Comparison of ENCODE assay signal across 8 cellular contexts in the genomic region with DNA sequence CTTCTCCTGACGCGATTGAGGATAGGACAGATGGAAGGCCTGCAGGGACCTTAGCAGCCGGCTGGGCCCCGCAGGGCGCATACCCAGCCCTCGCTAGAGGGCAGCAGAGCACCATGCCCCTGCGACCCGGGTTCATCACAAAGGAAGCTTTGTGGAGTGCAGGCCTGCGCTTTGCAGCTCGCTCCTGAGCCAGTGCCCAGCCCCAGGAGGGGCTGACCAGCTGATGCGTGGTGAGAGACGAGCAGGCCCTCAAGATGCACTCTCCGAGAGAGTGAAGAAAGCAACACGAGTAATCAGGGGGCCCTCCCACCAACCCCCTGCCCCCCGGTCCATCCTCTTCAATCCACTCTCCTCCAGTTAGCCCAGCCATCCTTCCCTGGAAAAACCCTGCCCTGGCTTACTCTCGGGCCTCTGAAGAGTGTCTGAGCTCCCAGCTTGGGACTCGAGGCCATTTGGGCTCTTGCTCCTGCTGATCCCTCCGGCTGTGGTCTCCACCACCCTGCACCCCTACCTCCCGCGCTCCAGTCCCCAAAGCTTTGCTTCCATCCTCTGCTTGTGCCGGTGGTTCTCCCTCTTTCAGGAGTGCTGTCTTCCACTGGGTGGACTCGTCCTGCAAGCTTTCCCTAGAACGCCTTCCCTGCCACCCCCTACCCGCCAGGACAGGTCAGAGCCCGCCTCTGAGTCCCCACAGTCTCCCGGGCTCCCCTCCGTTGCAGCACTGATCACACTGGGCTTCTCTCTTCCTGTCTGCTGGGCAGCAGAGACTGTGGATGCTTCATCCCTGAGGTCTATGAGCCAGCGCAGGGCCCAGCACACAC. TPM values are rescaled to one million over a fixed set of nuclear protein-coding genes. Genes with fewer than 3 reads are reported as not detected.
DNase-seq lines count a peak whose midpoint lies in the region; ATAC-seq and TF ChIP-seq lines count a peak whose summit lies in the region.

No MANE protein-coding gene starts in this region.

- no peak overlapping the region for H3K4me3 Mint-ChIP-seq in activated CD4-positive, alpha-beta T cell treated with anti-CD3 and anti-CD28 coated beads, Interleukin-2, amount 10 ng/mL, durations not matched to agents 7 days and 5 days
- H3K4me3 Mint-ChIP-seq in effector memory CD8-positive, alpha-beta T cell: no peak overlapping the region

- peaks cover 0 to 1% of the 10 kb centered on the region in 2 donors for H3K4me1 ChIP-seq in lung (ENCODE audit: control insufficient read depth in 2 of 2, insufficient read depth in 2 of 2, low read length in 2 of 2)

- peaks cover 21% of the 10 kb centered on the region for H3K27me3 Mint-ChIP-seq in activated CD4-positive, alpha-beta T cell treated with anti-CD3 and anti-CD28 coated beads, Interleukin-2, amount 10 ng/mL, durations not matched to agents 7 days and 5 days
- peaks cover 23 to 25% of the 10 kb centered on the region in 2 donors for H3K27me3 Mint-ChIP-seq in effector memory CD8-positive, alpha-beta T cell

- H3K4me3 ChIP-seq in lung: no peak overlapping the region

- POLR2A ChIA-PET in HEK293T (lab: Yijun Ruan, JAX): no interaction called here
- POLR2A ChIA-PET in activated CD4-positive, alpha-beta T cell treated with anti-CD3 and anti-CD28 coated beads, Interleukin-2, amount 10 ng/mL, durations not matched to agents 7 days and 5 days (lab: Charles Lee): no interaction called here

- TF ChIP-seq CTCF in lung (IDR thresholded peaks at IDR 0.05; ENCODE audit: control extremely low read depth, extremely low read depth): peak; percentile 58

- H3K36me3 ChIP-seq in lung (ENCODE audit: control insufficient read depth in 2 of 2, insufficient read depth in 2 of 2, low read length in 2 of 2): no peaks in the 10 kb centered on the region

- 44 to 47% methylated on average over 28 of the region's 28 CpGs for WGBS in lung, 2 donors

- H3K36me3 Mint-ChIP-seq in activated CD4-positive, alpha-beta T cell treated with anti-CD3 and anti-CD28 coated beads, Interleukin-2, amount 10 ng/mL, durations not matched to agents 7 days and 5 days (ENCODE audit: low read depth): no peaks in the 10 kb centered on the region
- H3K36me3 Mint-ChIP-seq in effector memory CD8-positive, alpha-beta T cell (ENCODE audit: insufficient read depth): peaks cover 3% of the 10 kb centered on the region

- H3K9me3 Mint-ChIP-seq in activated CD4-positive, alpha-beta T cell treated with anti-CD3 and anti-CD28 coated beads, Interleukin-2, amount 10 ng/mL, durations not matched to agents 7 days and 5 days: no peaks in the 10 kb centered on the region
- no peaks in the 10 kb centered on the region for H3K9me3 Mint-ChIP-seq in effector memory CD8-positive, alpha-beta T cell

- H3K27ac ChIP-seq in lung (ENCODE audit: low read depth in 1 of 2, low read length in 1 of 2): no peak overlapping the region

- peak; percentile 46 for ATAC-seq in effector memory CD8-positive, alpha-beta T cell (replicated peaks)
- ATAC-seq in lung (ENCODE audit: insufficient read depth, low FRiP score): peak; percentile 97

- DNase-seq in DMS114 treated with DMSO at 0.1 percent for 48 hours (lab: John Stamatoyannopoulos, UW; ENCODE audit: unreplicated experiment) (peak; percentile 23), HEK293T (ENCODE audit: extremely low spot score) (peak; percentile 87), NCI-H345 (lab: John Stamatoyannopoulos, UW) (peak; percentile 64), lung (ENCODE audit: low spot score) (peak; percentile 76), GF-D8 (lab: John Stamatoyannopoulos, UW) (no peak)
- peak; percentile 60 for DNase-seq in activated CD4-positive, alpha-beta T cell treated with anti-CD3 and anti-CD28 coated beads, Interleukin-2, amount 10 ng/mL, durations not matched to agents 7 days and 5 days
- DNase-seq in effector memory CD8-positive, alpha-beta T cell: peak; percentile 28 to 34 (median 31)
- DNase-seq in stimulated activated CD8-positive, alpha-beta memory T cell treated with anti-CD3 and anti-CD28 coated beads, Interleukin-12 subunit alpha, Interleukin-12 subunit beta, amount 100 ng/mL, for 1 hour (ENCODE audit: low read depth): peak; percentile 20

- CTCF ChIA-PET in HEK293T (lab: Yijun Ruan, JAX): interaction anchor here (0.5 to 3.7 kb wide), 26 partner anchors 8 to 637 kb away, joined by 3 to 37 read pairs (median 4); a partner anchor contains a TSS
- CTCF ChIA-PET in activated CD4-positive, alpha-beta T cell treated with anti-CD3 and anti-CD28 coated beads, Interleukin-2, amount 10 ng/mL, durations not matched to agents 7 days and 5 days (lab: Charles Lee): interaction anchor here (0.6 to 3.4 kb wide), 9 partner anchors 9 to 398 kb away, joined by 3 to 18 read pairs (median 4); a partner anchor contains a TSS

- H3K4me1 Mint-ChIP-seq in activated CD4-positive, alpha-beta T cell treated with anti-CD3 and anti-CD28 coated beads, Interleukin-2, amount 10 ng/mL, durations not matched to agents 7 days and 5 days: no peaks in the 10 kb centered on the region
- H3K4me1 Mint-ChIP-seq in effector memory CD8-positive, alpha-beta T cell (ENCODE audit: low read depth in 2 of 2): no peaks in the 10 kb centered on the region

- H3K27me3 ChIP-seq in lung (ENCODE audit: control insufficient read depth, insufficient read depth): no peaks in the 10 kb centered on the region

- no peaks in the 10 kb centered on the region for H3K9me3 ChIP-seq in lung (ENCODE audit: control insufficient read depth in 2 of 2, insufficient read depth in 1 of 2, low read length in 1 of 2)

- H3K27ac Mint-ChIP-seq in activated CD4-positive, alpha-beta T cell treated with anti-CD3 and anti-CD28 coated beads, Interleukin-2, amount 10 ng/mL, durations not matched to agents 7 days and 5 days: no peak overlapping the region
- H3K27ac Mint-ChIP-seq in effector memory CD8-positive, alpha-beta T cell: no peak overlapping the region

TF ChIP-seq in HEK293T, 16 proteins besides CTCF, POLR2A, EP300 and RAD21:
- no peak for TF ChIP-seq FOXA1 (IDR thresholded peaks at IDR 0.05)
- TF ChIP-seq L3MBTL2 (conservative IDR thresholded peaks at IDR 0.05): no peak
- no peak for TF ChIP-seq ELF4 (IDR thresholded peaks at IDR 0.05)
- TF ChIP-seq LEF1 (IDR thresholded peaks at IDR 0.05; ENCODE audit: borderline replicate concordance): no peak
- no peak for TF ChIP-seq BHLHE40 (IDR thresholded peaks at IDR 0.05; ENCODE audit: borderline replicate concordance)
- TF ChIP-seq, protein P1, sequence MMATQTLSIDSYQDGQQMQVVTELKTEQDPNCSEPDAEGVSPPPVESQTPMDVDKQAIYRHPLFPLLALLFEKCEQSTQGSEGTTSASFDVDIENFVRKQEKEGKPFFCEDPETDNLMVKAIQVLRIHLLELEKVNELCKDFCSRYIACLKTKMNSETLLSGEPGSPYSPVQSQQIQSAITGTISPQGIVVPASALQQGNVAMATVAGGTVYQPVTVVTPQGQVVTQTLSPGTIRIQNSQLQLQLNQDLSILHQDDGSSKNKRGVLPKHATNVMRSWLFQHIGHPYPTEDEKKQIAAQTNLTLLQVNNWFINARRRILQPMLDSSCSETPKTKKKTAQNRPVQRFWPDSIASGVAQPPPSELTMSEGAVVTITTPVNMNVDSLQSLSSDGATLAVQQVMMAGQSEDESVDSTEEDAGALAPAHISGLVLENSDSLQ (IDR thresholded peaks at IDR 0.05): no peak
- TF ChIP-seq CTBP1 (IDR thresholded peaks at IDR 0.05; ENCODE audit: borderline replicate concordance): no peak
- TF ChIP-seq NFRKB (IDR thresholded peaks at IDR 0.05): no peak
- TF ChIP-seq FOXM1 (IDR thresholded peaks at IDR 0.05; ENCODE audit: borderline replicate concordance): no peak
- no peak for TF ChIP-seq TARDBP (IDR thresholded peaks at IDR 0.05)
- no peak for TF ChIP-seq FOXK2 (IDR thresholded peaks at IDR 0.05)
- TF ChIP-seq SUZ12 (IDR thresholded peaks at IDR 0.05): no peak
- no peak for TF ChIP-seq HDGF (IDR thresholded peaks at IDR 0.05; ENCODE audit: borderline replicate concordance)
- no peak for TF ChIP-seq ZNF384 (IDR thresholded peaks at IDR 0.05)
- TF ChIP-seq ARNT (IDR thresholded peaks at IDR 0.05): no peak
- TF ChIP-seq SP1 (IDR thresholded peaks at IDR 0.05): no peak

RNA-seq across cellular contexts. Expression of a gene that starts 9.1 kb away (rescaled TPM):
- total RNA-seq in activated CD4-positive, alpha-beta T cell treated with anti-CD3 and anti-CD28 coated beads, Interleukin-2, amount 10 ng/mL, durations not matched to agents 7 days and 5 days: not detected
- 1 to 10 TPM; 4.7 to 4.8 TPM for total RNA-seq in lung
- 1 to 10 TPM in 1 of 2 donors, under 1 TPM in 1; 0.47 to 6.7 TPM for polyA plus RNA-seq in lung

RNA-seq across cellular contexts. Expression of a gene that starts 30.1 kb away (rescaled TPM):
- not detected for total RNA-seq in activated CD4-positive, alpha-beta T cell treated with anti-CD3 and anti-CD28 coated beads, Interleukin-2, amount 10 ng/mL, durations not matched to agents 7 days and 5 days
- 1 to 10 TPM; 1.2 to 3.7 TPM for total RNA-seq in lung
- 1 to 10 TPM in 1 of 2 donors, under 1 TPM in 1; 0.47 to 2.0 TPM for polyA plus RNA-seq in lung

RNA-seq across cellular contexts. Expression of a gene that starts 47.1 kb away (rescaled TPM):
- total RNA-seq in activated CD4-positive, alpha-beta T cell treated with anti-CD3 and anti-CD28 coated beads, Interleukin-2, amount 10 ng/mL, durations not matched to agents 7 days and 5 days: under 1 TPM; 0.15 to 0.22 TPM
- total RNA-seq in lung: 10 to 100 TPM; 18.4 to 25.6 TPM
- 10 to 100 TPM; 10.9 to 16.3 TPM for polyA plus RNA-seq in lung

Comparison
In these comparisons a context has a peak if more than half of its experiments do, and no peak if none do; other contexts are left out.
1. RNA of a gene that starts 9.1 kb away (total RNA-seq): 4.7 to 4.8 TPM in lung; not detected in activated CD4-positive, alpha-beta T cell treated with anti-CD3 and anti-CD28 coated beads, Interleukin-2, amount 10 ng/mL, durations not matched to agents 7 days and 5 days; every median in the first group is over 4 times any median in the second.
2. RNA of a gene that starts 47.1 kb away (total RNA-seq): 18.4 to 25.6 TPM in lung; 0.15 to 0.22 TPM in activated CD4-positive, alpha-beta T cell treated with anti-CD3 and anti-CD28 coated beads, Interleukin-2, amount 10 ng/mL, durations not matched to agents 7 days and 5 days; every median in the first group is over 10 times any median in the second.